Comparison of ENCODE assay signal across 1 cellular context in genomic region chr11:9089061-9089460, GRCh38.
TF ChIP-seq lines count a peak whose summit lies in the region.

No MANE protein-coding gene starts in this region.

TF ChIP-seq in HepG2, 621 proteins besides CTCF, POLR2A, EP300 and RAD21 (continued from another document):
- no peak for TF ChIP-seq CBX2 (IDR thresholded peaks at IDR 0.05; ENCODE audit: low read depth, low read length)
- no peak for TF ChIP-seq CBX2 (CRISPR knock-in tag; IDR thresholded peaks at IDR 0.05; ENCODE audit: low read depth)
- no peak for TF ChIP-seq CREBL2 (CRISPR knock-in tag; IDR thresholded peaks at IDR 0.05; ENCODE audit: borderline replicate concordance)
